ENCODE assay signal across 8 cellular contexts in the genomic region with DNA sequence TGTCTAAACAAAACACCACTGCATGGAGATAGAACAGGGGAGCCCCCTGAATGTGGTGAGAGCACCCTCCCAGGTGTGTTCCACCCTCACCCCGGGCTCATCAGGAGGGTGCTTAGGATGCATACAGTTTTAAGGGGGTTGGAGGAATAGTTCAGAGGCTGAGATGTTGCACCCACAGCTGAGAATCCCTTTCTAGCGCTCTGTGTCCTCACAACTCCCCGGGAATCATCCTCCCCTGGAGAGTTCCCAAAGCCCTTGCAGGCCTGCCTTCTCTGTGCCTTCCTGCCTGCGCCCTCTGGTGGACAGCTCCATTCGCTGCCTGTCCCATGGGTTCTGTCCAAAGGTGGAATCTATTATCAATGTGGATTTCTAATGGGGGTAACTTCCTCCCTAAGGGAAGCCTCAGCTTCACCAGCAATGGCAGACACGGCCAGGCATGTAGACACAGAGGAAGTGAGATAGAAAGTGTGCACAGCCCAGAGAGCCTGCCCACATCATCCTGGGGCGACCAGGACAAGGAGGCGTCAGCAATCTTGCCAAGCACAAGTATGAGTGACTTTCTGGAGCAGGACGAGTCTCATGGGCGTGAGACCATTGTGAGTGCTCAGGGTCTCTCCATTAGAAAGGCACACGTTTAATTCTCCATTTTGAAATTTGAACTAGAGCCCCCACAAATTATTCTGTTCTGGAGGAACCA. TPM values are rescaled to one million over a fixed set of nuclear protein-coding genes. Genes with fewer than 3 reads are reported as not detected.
DNase-seq lines count a peak whose midpoint lies in the region; ATAC-seq lines count a peak whose summit lies in the region.

No MANE protein-coding gene starts in this region.

- DNase-seq in EL (peak; percentile 70), NOMO-1 treated with DMSO at 0.1 percent for 48 hours (lab: John Stamatoyannopoulos, UW; ENCODE audit: unreplicated experiment) (peak; percentile 30), epidermal melanocyte (ENCODE audit: insufficient read length, low spot score) (peak; percentile 46), myocyte (ENCODE audit: low read depth) (peak; percentile 81)
- DNase-seq in activated CD8-positive, alpha-beta memory T cell treated with anti-CD3 and anti-CD28 coated beads, Interleukin-2, amount 50 U/mL, for 1 hour (ENCODE audit: extremely low read depth) = peak; percentile 35
- DNase-seq in stimulated activated CD8-positive, alpha-beta memory T cell treated with anti-CD3 and anti-CD28 coated beads, Interleukin-7, amount 100 ng/mL, for 1 hour (ENCODE audit: low read depth in 2 of 2) = peak; percentile 14 to 49

- peak; percentile 69 for ATAC-seq in HG03342 (IDR thresholded peaks at IDR 0.05; ENCODE audit: unreplicated experiment)
- ATAC-seq in HG02840 (IDR thresholded peaks at IDR 0.05; ENCODE audit: low FRiP score, unreplicated experiment) = no peak

RNA-seq across cellular contexts. Expression of gene UGT1A5, which starts 1.2 kb away (rescaled TPM):
- total RNA-seq in myocyte = not detected in 2 replicates
- polyA plus RNA-seq in myocyte (2012) = not detected

RNA-seq across cellular contexts. Expression of gene UGT1A4, which starts 7.1 kb away (rescaled TPM):
- not detected in 2 replicates for total RNA-seq in myocyte
- not detected for polyA plus RNA-seq in myocyte (2012)

RNA-seq across cellular contexts. Expression of gene UGT1A3, which starts 17.4 kb away (rescaled TPM):
- total RNA-seq in myocyte = not detected in 2 replicates
- polyA plus RNA-seq in myocyte (2012) = not detected

RNA-seq across cellular contexts. Expression of gene UGT1A6, which starts 18.8 kb away (rescaled TPM):
- total RNA-seq in myocyte = not detected in 2 replicates
- not detected for polyA plus RNA-seq in myocyte (2012)

RNA-seq across cellular contexts. Expression of gene UGT1A7, which starts 29.8 kb away (rescaled TPM):
- total RNA-seq in myocyte = not detected in 2 replicates
- not detected for polyA plus RNA-seq in myocyte (2012)

Comparison
In these comparisons a context has a peak if more than half of its experiments do, and no peak if none do; other contexts are left out.
1. DNase-seq: peak in every context shown above with its lines; median percentile 81 in myocyte; 70 in EL; 46 in epidermal melanocyte; 35 in activated CD8-positive, alpha-beta memory T cell treated with anti-CD3 and anti-CD28 coated beads, Interleukin-2, amount 50 U/mL, for 1 hour; 32 in stimulated activated CD8-positive, alpha-beta memory T cell treated with anti-CD3 and anti-CD28 coated beads, Interleukin-7, amount 100 ng/mL, for 1 hour; 30 in NOMO-1 treated with DMSO at 0.1 percent for 48 hours.